ENCODE assay signal across 28 cellular contexts in the genomic region with DNA sequence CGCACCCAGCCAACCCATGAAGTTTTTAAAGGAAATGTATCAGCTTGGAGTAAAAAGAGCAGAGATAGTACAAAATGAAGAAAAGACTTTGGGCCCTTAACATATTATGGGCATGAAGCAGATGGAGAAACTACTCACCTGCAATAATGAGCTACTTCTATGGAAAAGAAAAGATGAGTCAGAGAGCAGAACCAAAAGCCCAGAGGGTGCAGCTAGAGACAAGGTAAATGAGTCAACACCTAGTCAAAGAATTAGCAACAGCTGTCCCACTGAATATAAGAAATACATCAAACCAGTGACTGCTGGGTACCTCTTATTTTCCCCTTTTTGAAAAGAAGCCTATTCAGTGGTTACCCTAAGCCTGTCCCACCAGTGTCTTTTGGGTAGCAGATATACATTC.
DNase-seq lines count a peak whose midpoint lies in the region; ATAC-seq, FAIRE-seq and TF ChIP-seq lines count a peak whose summit lies in the region.
"Had no signal": no experiment of that assay in that cellular context is flagged by ENCODE, and none has a peak within 500 bp of the region (broad histone marks: within the 10 kb centered on the region; RNA-seq: fewer than 3 reads in every experiment).

No MANE protein-coding gene starts in this region.

- H3K79me2 ChIP-seq in OCI-LY3 (ENCODE audit: low read length) (no peaks in the 10 kb centered on the region), endothelial cell of umbilical vein (ENCODE audit: control insufficient read depth, insufficient read depth, low read length) (no peaks in the 10 kb centered on the region)
- H3K79me2 ChIP-seq: parathyroid adenoma had no signal

- no peak overlapping the region for H3K4me3 ChIP-seq in OCI-LY3 (ENCODE audit: low read length)
- no peak overlapping the region for H3K4me3 ChIP-seq in endothelial cell of umbilical vein (replicated peaks in 1 of 3; ENCODE audit: insufficient read depth in 1 of 3, low read depth in 1 of 3, low read length in 3 of 3)
- H3K4me3 ChIP-seq in brain microvascular endothelial cell (ENCODE audit: low read depth, low read length) = no peak overlapping the region
- H3K4me3 ChIP-seq: colonic mucosa, GM12878, left lung, right lobe of liver, thyroid gland had no signal

- peak overlapping the region; percentile 9; the same call in 1 of the 2 replicates for H3K27ac ChIP-seq in OCI-LY3 (ENCODE audit: low read length)
- H3K27ac ChIP-seq in endothelial cell of umbilical vein (ENCODE audit: insufficient read depth, low read depth, low read length) = no peak overlapping the region
- no peak overlapping the region for H3K27ac ChIP-seq in brain microvascular endothelial cell
- H3K27ac ChIP-seq: colonic mucosa, left lung, parathyroid adenoma, right lobe of liver, thyroid gland had no signal

- ATAC-seq in activated naive CD4-positive, alpha-beta T cell treated with anti-CD3 and anti-CD28 coated beads, Interleukin-2, amount 50 U/mL, for 72 hours = peak; percentile 92 to 98
- ATAC-seq in stimulated activated naive B cell treated with anti-CD40 and anti-IgM and Interleukin-4, amounts not matched to agents 10 μg/mL and 1 μg/mL and 100 μg/mL, for 72 hours (replicated peaks) = peak; percentile 92 to 96
- ATAC-seq: GM12878; left lung; natural killer cell treated with Interleukin-12 subunit alpha and Interleukin-12 subunit beta and Interleukin-15 and Interleukin-18, amount 100 ng/mL, for 72 hours; right lobe of liver had no signal

- TF ChIP-seq CTCF in OCI-LY3 (IDR thresholded peaks at IDR 0.05; ENCODE audit: low read depth, low read length) (no peak), endothelial cell of umbilical vein (IDR thresholded peaks at IDR 0.05; ENCODE audit: extremely low read depth in 1 of 2, insufficient read depth in 1 of 2, low read depth in 1 of 2, low read length in 2 of 2) (no peak), nephron progenitor cell (IDR thresholded peaks at IDR 0.05) (no peak), brain microvascular endothelial cell (IDR thresholded peaks at IDR 0.05; ENCODE audit: low read depth, low read length, missing control alignments) (no peak)

- peak overlapping the region in 1 of 2 donors; percentile 13 for H3K27ac Mint-ChIP-seq in activated naive CD4-positive, alpha-beta T cell treated with anti-CD3 and anti-CD28 coated beads, Interleukin-2, amount 50 U/mL, for 72 hours
- peak overlapping the region; percentile 31 for H3K27ac Mint-ChIP-seq in stimulated activated naive B cell treated with anti-CD40 and anti-IgM and Interleukin-4, amounts not matched to agents 10 μg/mL and 1 μg/mL and 100 μg/mL, for 72 hours
- H3K27ac Mint-ChIP-seq in nephron progenitor cell = no peak overlapping the region
- H3K27ac Mint-ChIP-seq: activated naive CD8-positive, alpha-beta T cell treated with anti-CD3 and anti-CD28 coated beads, Interleukin-2, amount 10 ng/mL, durations not matched to agents 7 days and 5 days; brain; CD4-positive, alpha-beta T cell; endodermal cell; natural killer cell treated with Interleukin-12 subunit alpha and Interleukin-12 subunit beta and Interleukin-15 and Interleukin-18, amount 100 ng/mL, for 72 hours had no signal

- no peak overlapping the region for H2AFZ ChIP-seq in OCI-LY3 (ENCODE audit: low read depth, low read length)
- H2AFZ ChIP-seq in endothelial cell of umbilical vein (ENCODE audit: low read depth, low read length) = no peak overlapping the region
- H2AFZ ChIP-seq: parathyroid adenoma had no signal

- DNase-seq in activated naive CD4-positive, alpha-beta T cell treated with anti-CD3 and anti-CD28 coated beads, Interleukin-2, amount 50 U/mL, for 72 hours (ENCODE audit: low spot score in 2 of 2) = no peak
- no peak for DNase-seq in activated naive CD4-positive, alpha-beta T cell treated with anti-CD3 and anti-CD28 coated beads, Interleukin-2, amount 50 U/mL, for 16 hours
- DNase-seq in endothelial cell of umbilical vein (ENCODE audit: low read depth, low spot score) (no peak), nephron progenitor cell (no peak), occipital lobe (lab: John Stamatoyannopoulos, UW) (no peak), brain microvascular endothelial cell (no peak)
- DNase-seq in stimulated activated naive B cell treated with anti-CD40 and anti-IgM and Interleukin-4, amounts not matched to agents 10 μg/mL and 1 μg/mL and 100 μg/mL, for 72 hours = peak; percentile 15
- DNase-seq: activated CD4-positive, alpha-beta T cell treated with anti-CD3 and anti-CD28 coated beads for 4 hours; activated naive CD8-positive, alpha-beta T cell treated with anti-CD3 and anti-CD28 coated beads, Interleukin-2, amount 10 ng/mL, durations not matched to agents 7 days and 5 days; CD4-positive, alpha-beta T cell; colonic mucosa; endodermal cell; head of caudate nucleus; left lung; midbrain; NCI-H1694 treated with DMSO at 0.1 percent for 48 hours; NCI-H774; right lobe of liver; RPMI8226; stimulated activated naive CD4-positive, alpha-beta T cell; thyroid gland had no signal

- intact Hi-C loops in endothelial cell of umbilical vein (cut with micrococcal nuclease) = no loop called here

- H4K20me1 ChIP-seq in OCI-LY3 (ENCODE audit: insufficient read depth, low read length) (no peaks in the 10 kb centered on the region), endothelial cell of umbilical vein (replicated peaks; ENCODE audit: control insufficient read depth, extremely low read depth, insufficient read depth, low read length) (no peaks in the 10 kb centered on the region)

- H3K27me3 ChIP-seq in OCI-LY3 (ENCODE audit: low read depth, low read length) = no peaks in the 10 kb centered on the region
- no peaks in the 10 kb centered on the region for H3K27me3 ChIP-seq in endothelial cell of umbilical vein (ENCODE audit: control insufficient read depth in 2 of 2, insufficient read depth in 2 of 2, low read length in 2 of 2)
- no peaks in the 10 kb centered on the region for H3K27me3 ChIP-seq in brain microvascular endothelial cell (replicated peaks)
- H3K27me3 ChIP-seq: colonic mucosa, left lung, right lobe of liver, thyroid gland had no signal

- H3K36me3 Mint-ChIP-seq in activated naive CD4-positive, alpha-beta T cell treated with anti-CD3 and anti-CD28 coated beads, Interleukin-2, amount 50 U/mL, for 72 hours = no peaks in the 10 kb centered on the region
- H3K36me3 Mint-ChIP-seq in stimulated activated naive B cell treated with anti-CD40 and anti-IgM and Interleukin-4, amounts not matched to agents 10 μg/mL and 1 μg/mL and 100 μg/mL, for 72 hours = no peaks in the 10 kb centered on the region
- peaks cover 5% of the 10 kb centered on the region for H3K36me3 Mint-ChIP-seq in nephron progenitor cell (ENCODE audit: low read depth)
- H3K36me3 Mint-ChIP-seq: activated naive CD8-positive, alpha-beta T cell treated with anti-CD3 and anti-CD28 coated beads, Interleukin-2, amount 10 ng/mL, durations not matched to agents 7 days and 5 days; natural killer cell treated with Interleukin-12 subunit alpha and Interleukin-12 subunit beta and Interleukin-15 and Interleukin-18, amount 100 ng/mL, for 72 hours had no signal

- H3K9me3 ChIP-seq in OCI-LY3 (ENCODE audit: insufficient read depth, low read length) (no peaks in the 10 kb centered on the region), endothelial cell of umbilical vein (replicated peaks; ENCODE audit: control insufficient read depth, insufficient read depth, low read length) (no peaks in the 10 kb centered on the region)
- H3K9me3 ChIP-seq: colonic mucosa, left lung, right lobe of liver, thyroid gland had no signal

- H3K4me1 ChIP-seq in OCI-LY3 (ENCODE audit: low read length) (peaks cover 32% of the 10 kb centered on the region), endothelial cell of umbilical vein (ENCODE audit: control insufficient read depth, extremely low read depth, insufficient read depth, low read length) (no peaks in the 10 kb centered on the region)
- H3K4me1 ChIP-seq: colonic mucosa, left lung, parathyroid adenoma had no signal

- POLR2A ChIA-PET in endothelial cell of umbilical vein (lab: Charles Lee) = no interaction called here

- no peaks in the 10 kb centered on the region for H3K9me3 Mint-ChIP-seq in activated naive CD4-positive, alpha-beta T cell treated with anti-CD3 and anti-CD28 coated beads, Interleukin-2, amount 50 U/mL, for 72 hours
- H3K9me3 Mint-ChIP-seq in stimulated activated naive B cell treated with anti-CD40 and anti-IgM and Interleukin-4, amounts not matched to agents 10 μg/mL and 1 μg/mL and 100 μg/mL, for 72 hours = no peaks in the 10 kb centered on the region
- H3K9me3 Mint-ChIP-seq in nephron progenitor cell = no peaks in the 10 kb centered on the region
- H3K9me3 Mint-ChIP-seq: activated naive CD8-positive, alpha-beta T cell treated with anti-CD3 and anti-CD28 coated beads, Interleukin-2, amount 10 ng/mL, durations not matched to agents 7 days and 5 days; brain; CD4-positive, alpha-beta T cell; endodermal cell; natural killer cell treated with Interleukin-12 subunit alpha and Interleukin-12 subunit beta and Interleukin-15 and Interleukin-18, amount 100 ng/mL, for 72 hours had no signal

- H3K36me3 ChIP-seq in OCI-LY3 (replicated peaks; ENCODE audit: low read depth, low read length) (no peaks in the 10 kb centered on the region), endothelial cell of umbilical vein (ENCODE audit: control insufficient read depth in 2 of 2, extremely low read depth in 1 of 2, insufficient read depth in 2 of 2, low read length in 2 of 2) (no peaks in the 10 kb centered on the region), brain microvascular endothelial cell (replicated peaks) (no peaks in the 10 kb centered on the region)
- H3K36me3 ChIP-seq: colonic mucosa, left lung, thyroid gland had no signal

- no peak for FAIRE-seq in endothelial cell of umbilical vein (lab: Jason Lieb, UNC)
- FAIRE-seq: GM12878, GM19239, H1 had no signal

- peaks cover 16 to 37% of the 10 kb centered on the region in 2 donors for H3K4me1 Mint-ChIP-seq in stimulated activated naive B cell treated with anti-CD40 and anti-IgM and Interleukin-4, amounts not matched to agents 10 μg/mL and 1 μg/mL and 100 μg/mL, for 72 hours
- H3K4me1 Mint-ChIP-seq in nephron progenitor cell = peaks cover 38% of the 10 kb centered on the region
- H3K4me1 Mint-ChIP-seq: activated naive CD8-positive, alpha-beta T cell treated with anti-CD3 and anti-CD28 coated beads, Interleukin-2, amount 10 ng/mL, durations not matched to agents 7 days and 5 days; brain had no signal

- peaks cover 0 to 5% of the 10 kb centered on the region in 2 donors for H3K27me3 Mint-ChIP-seq in stimulated activated naive B cell treated with anti-CD40 and anti-IgM and Interleukin-4, amounts not matched to agents 10 μg/mL and 1 μg/mL and 100 μg/mL, for 72 hours
- H3K27me3 Mint-ChIP-seq in nephron progenitor cell (ENCODE audit: low read depth, poor library complexity) = no peaks in the 10 kb centered on the region
- H3K27me3 Mint-ChIP-seq: brain had no signal

- no TSS peak for BruUV-seq in endothelial cell of umbilical vein (replicated peaks; lab: Mats Ljungman, UMichigan)

- no peaks in the 10 kb centered on the region for H3K9me1 ChIP-seq in endothelial cell of umbilical vein (replicated peaks; ENCODE audit: control insufficient read depth, extremely low read depth, insufficient read depth, low read length)

- H3K4me2 ChIP-seq in OCI-LY3 (ENCODE audit: low read length) (peak overlapping the region; percentile 33), endothelial cell of umbilical vein (ENCODE audit: insufficient read depth, low read length) (no peak overlapping the region)

- H3K4me3 Mint-ChIP-seq in stimulated activated naive B cell treated with anti-CD40 and anti-IgM and Interleukin-4, amounts not matched to agents 10 μg/mL and 1 μg/mL and 100 μg/mL, for 72 hours = no peak overlapping the region
- H3K4me3 Mint-ChIP-seq in nephron progenitor cell = no peak overlapping the region
- H3K4me3 Mint-ChIP-seq: activated naive CD8-positive, alpha-beta T cell treated with anti-CD3 and anti-CD28 coated beads, Interleukin-2, amount 10 ng/mL, durations not matched to agents 7 days and 5 days; brain; CD4-positive, alpha-beta T cell; endodermal cell; natural killer cell treated with Interleukin-12 subunit alpha and Interleukin-12 subunit beta and Interleukin-15 and Interleukin-18, amount 100 ng/mL, for 72 hours had no signal

- dilution Hi-C loops in endothelial cell of umbilical vein (cut with MboI; ENCODE audit: extremely low pct_ligation_motif_present, low sequenced_read_pairs) = no loop called here

- CTCF ChIA-PET in endothelial cell of umbilical vein (lab: Charles Lee) = interaction anchor here (0.8 to 1.6 kb wide), 3 partner anchors 11 to 215 kb away, joined by 3 to 4 read pairs (median 3); no protein-coding TSS in a partner anchor

- in situ Hi-C loops in brain microvascular endothelial cell (cut with HindIII; ENCODE audit: low pct_ligation_motif_present, low sequenced_read_pairs) = no loop called here

- no peak for TF ChIP-seq POLR2A in endothelial cell of umbilical vein (IDR thresholded peaks at IDR 0.05; ENCODE audit: low read depth, low read length)

- H3K9ac ChIP-seq in OCI-LY3 (ENCODE audit: low read length) (no peak overlapping the region), endothelial cell of umbilical vein (replicated peaks; ENCODE audit: extremely low read depth, insufficient read depth, low read length) (no peak overlapping the region)
- H3K9ac ChIP-seq: parathyroid adenoma had no signal
